In genomic region chr14:58280954-58281787, GRCh38 we compare ENCODE assay signal across 7 cellular contexts. TPM values are rescaled to one million over a fixed set of nuclear protein-coding genes. Genes with fewer than 3 reads are reported as not detected.
DNase-seq lines count a peak whose midpoint lies in the region; ATAC-seq, FAIRE-seq and TF ChIP-seq lines count a peak whose summit lies in the region.

No MANE protein-coding gene starts in this region.

- H3K36me3 Mint-ChIP-seq in T-helper 17 cell (ENCODE audit: low read depth): peaks cover 12% of the 10 kb centered on the region

- H3K27me3 Mint-ChIP-seq in T-helper 17 cell: no peaks in the 10 kb centered on the region

- peak overlapping the region; percentile 85 for H3K4me3 Mint-ChIP-seq in T-helper 17 cell

- peaks cover 51% of the 10 kb centered on the region for H3K4me1 Mint-ChIP-seq in T-helper 17 cell

- no peaks in the 10 kb centered on the region for H3K9me3 ChIP-seq in T-helper 17 cell (ENCODE audit: control insufficient read depth, low read length, poor library complexity, severe bottlenecking)

- DNase-seq in T-helper 17 cell (no peak), mucosa of gallbladder (ENCODE audit: low spot score) (peak; percentile 71), urothelium cell line (ENCODE audit: low spot score) (peak; percentile 48), 8988T (no peak)

- ATAC-seq in GM18505 (IDR thresholded peaks at IDR 0.05; ENCODE audit: unreplicated experiment) (peak; percentile 76), HG03095 (IDR thresholded peaks at IDR 0.05; ENCODE audit: unreplicated experiment) (peak; percentile 58), T-helper 17 cell (peak; percentile 81)

- no peak for TF ChIP-seq POLR2A in GM18505 (IDR thresholded peaks at IDR 0.05; ENCODE audit: borderline replicate concordance, extremely low read depth, insufficient read depth, insufficient read length)

- peak overlapping the region; percentile 92 for H3K27ac Mint-ChIP-seq in T-helper 17 cell

- peak; percentile 70 for FAIRE-seq in endometrium (lab: Jason Lieb, UNC)
- FAIRE-seq in urothelium cell line (lab: Jason Lieb, UNC): no peak

RNA-seq across cellular contexts. Expression of gene ARID4A, which starts 17.2 kb away (rescaled TPM):
- 10 to 100 TPM; 87.1 to 90.2 TPM for total RNA-seq in T-helper 17 cell
- total RNA-seq in mucosa of gallbladder: 25.3 TPM

RNA-seq across cellular contexts. Expression of gene PSMA3, which starts 36.5 kb away (rescaled TPM):
- total RNA-seq in T-helper 17 cell: 100 to 1,000 TPM; 101 to 102 TPM
- total RNA-seq in mucosa of gallbladder: 91.2 TPM

Comparison
In these comparisons a context has a peak if more than half of its experiments do, and no peak if none do; other contexts are left out.
1. DNase-seq: peak in mucosa of gallbladder (single experiment) and urothelium cell line (single experiment); none in T-helper 17 cell (0 of 3) and 8988T (single experiment).
2. Peak in every context shown above with its lines, with median percentiles within 50 percentile points of each other: ATAC-seq.